14 cellular contexts compared by ENCODE assay signal in genomic region chr12:116552750-116553383, GRCh38.
"Had no signal": no experiment of that assay in that cellular context is flagged by ENCODE, and none has a peak within 500 bp of the region (broad histone marks: within the 10 kb centered on the region; RNA-seq: fewer than 3 reads in every experiment).

No MANE protein-coding gene starts in this region.

- H3K4me3 Mint-ChIP-seq: activated CD8-positive, alpha-beta T cell treated with anti-CD3 and anti-CD28 coated beads for 36 hours; activated naive CD8-positive, alpha-beta T cell treated with anti-CD3 and anti-CD28 coated beads, Interleukin-2, amount 50 U/mL, for 24 hours; stimulated activated naive B cell treated with anti-CD40 and anti-IgM and Interleukin-4, amounts not matched to agents 10 μg/mL and 1 μg/mL and 100 μg/mL, for 72 hours had no signal

- ATAC-seq: gastroesophageal sphincter had no signal

- H3K27ac ChIP-seq: colonic mucosa, gastroesophageal sphincter, upper lobe of left lung had no signal

- H3K27ac Mint-ChIP-seq: activated CD8-positive, alpha-beta T cell treated with anti-CD3 and anti-CD28 coated beads for 36 hours; activated naive CD8-positive, alpha-beta T cell treated with anti-CD3 and anti-CD28 coated beads, Interleukin-2, amount 50 U/mL, for 24 hours; progenitor cell of endocrine pancreas; stimulated activated naive B cell treated with anti-CD40 and anti-IgM and Interleukin-4, amounts not matched to agents 10 μg/mL and 1 μg/mL and 100 μg/mL, for 72 hours had no signal

- H3K9me3 ChIP-seq: colonic mucosa, gastroesophageal sphincter, spleen, upper lobe of left lung had no signal

- DNase-seq: activated CD8-positive, alpha-beta memory T cell treated with anti-CD3 and anti-CD28 coated beads, Interleukin-2, amount 50 U/mL, for 4 hours; activated CD8-positive, alpha-beta T cell treated with anti-CD3 and anti-CD28 coated beads for 36 hours; activated naive CD4-positive, alpha-beta T cell; activated naive CD8-positive, alpha-beta T cell treated with anti-CD3 and anti-CD28 coated beads, Interleukin-2, amount 50 U/mL, for 24 hours; colonic mucosa; effector CD8-positive, alpha-beta T cell; left ventricle myocardium superior; right cardiac atrium; spleen; stimulated activated CD4-positive, alpha-beta T cell treated with anti-CD3 and anti-CD28 coated beads, Interleukin-1b, Interleukin-23, amount 100 ng/mL, for 48 hours; stimulated activated naive B cell treated with anti-CD40 and anti-IgM and Interleukin-4, amounts not matched to agents 10 μg/mL and 1 μg/mL and 100 μg/mL, for 72 hours; upper lobe of left lung had no signal

- H3K4me1 ChIP-seq: colonic mucosa had no signal

- H3K9me3 Mint-ChIP-seq: activated CD8-positive, alpha-beta T cell treated with anti-CD3 and anti-CD28 coated beads for 36 hours; activated naive CD8-positive, alpha-beta T cell treated with anti-CD3 and anti-CD28 coated beads, Interleukin-2, amount 50 U/mL, for 24 hours had no signal

- H3K27me3 ChIP-seq: colonic mucosa, gastroesophageal sphincter, spleen, upper lobe of left lung had no signal

- H3K36me3 ChIP-seq: colonic mucosa, gastroesophageal sphincter, spleen, upper lobe of left lung had no signal

- H3K4me3 ChIP-seq: colonic mucosa, gastroesophageal sphincter, spleen, upper lobe of left lung had no signal

- H3K27me3 Mint-ChIP-seq: activated naive CD8-positive, alpha-beta T cell treated with anti-CD3 and anti-CD28 coated beads, Interleukin-2, amount 50 U/mL, for 24 hours; stimulated activated naive B cell treated with anti-CD40 and anti-IgM and Interleukin-4, amounts not matched to agents 10 μg/mL and 1 μg/mL and 100 μg/mL, for 72 hours had no signal
